In genomic region chr10:132924046-132924952, GRCh38 we compare ENCODE assay signal across 20 cellular contexts. TPM values are rescaled to one million over a fixed set of nuclear protein-coding genes. Genes with fewer than 3 reads are reported as not detected.
A peak's percentile ranks its signal among the peaks of the same experiment; 100 is the strongest.
DNase-seq lines count a peak whose midpoint lies in the region; ATAC-seq and TF ChIP-seq lines count a peak whose summit lies in the region.
"Had no signal": no experiment of that assay in that cellular context is flagged by ENCODE, and none has a peak within 500 bp of the region (broad histone marks: within the 10 kb centered on the region; RNA-seq: fewer than 3 reads in every experiment).

No MANE protein-coding gene starts in this region.

- H3K4me1 ChIP-seq in left ventricle myocardium inferior (no peaks in the 10 kb centered on the region), RWPE2 (ENCODE audit: insufficient read depth, poor library complexity, severe bottlenecking) (no peaks in the 10 kb centered on the region), lower lobe of right lung (no peaks in the 10 kb centered on the region)

- DNase-seq in Right ventricle myocardium superior: peak; percentile 30
- DNase-seq in left ventricle myocardium inferior: no peak
- DNase-seq in CD14-positive monocyte (ENCODE audit: low spot score): peak; percentile 41
- DNase-seq in RWPE2 (ENCODE audit: low spot score): peak; percentile 75
- peak; percentile 42 for DNase-seq in lower lobe of right lung
- no peak for DNase-seq in SKM-1 (lab: John Stamatoyannopoulos, UW; ENCODE audit: unreplicated experiment)
- no peak for DNase-seq in NCI-H187 treated with DMSO at 0.1 percent for 48 hours (lab: John Stamatoyannopoulos, UW)
- no peak for DNase-seq in SKM-1 treated with dmso at 0.1 percent for 144 hours (lab: John Stamatoyannopoulos, UW; ENCODE audit: unreplicated experiment)
- DNase-seq: KG1, MG63, NCI-H1105 treated with DMSO at 0.1 percent for 48 hours, NCI-H146, NCI-H2029, NCI-H446, NCI-H524 treated with DMSO at 0.1 percent for 48 hours, RPMI8226, SIG-M5 had no signal

- H3K27me3 ChIP-seq in left ventricle myocardium inferior (ENCODE audit: low read depth) (peaks cover 30% of the 10 kb centered on the region), RWPE2 (ENCODE audit: insufficient read depth, poor library complexity, severe bottlenecking) (no peaks in the 10 kb centered on the region), lower lobe of right lung (ENCODE audit: low read depth) (peaks cover 6% of the 10 kb centered on the region)
- H3K27me3 ChIP-seq: MG63 had no signal

- H3K27ac Mint-ChIP-seq in CD14-positive monocyte: no peak overlapping the region
- H3K27ac Mint-ChIP-seq: CD4-positive, alpha-beta T cell had no signal

- no peak overlapping the region for H3K4me3 Mint-ChIP-seq in CD14-positive monocyte
- H3K4me3 Mint-ChIP-seq: CD4-positive, alpha-beta T cell had no signal

- ATAC-seq in Right ventricle myocardium superior (ENCODE audit: poor library complexity) (no peak), RWPE2 (ENCODE audit: low read depth) (no peak), lower lobe of right lung (no peak)

- no peaks in the 10 kb centered on the region for H3K9me3 ChIP-seq in left ventricle myocardium inferior (replicated peaks)
- no peaks in the 10 kb centered on the region for H3K9me3 ChIP-seq in RWPE2 (ENCODE audit: severe bottlenecking)
- H3K9me3 ChIP-seq in lower lobe of right lung: no peaks in the 10 kb centered on the region
- H3K9me3 ChIP-seq: BLaER1, MG63 had no signal

- no peak for TF ChIP-seq CTCF in left ventricle myocardium inferior (IDR thresholded peaks at IDR 0.05; ENCODE audit: borderline replicate concordance)
- TF ChIP-seq CTCF in CD14-positive monocyte (IDR thresholded peaks at IDR 0.05): no peak
- no peak for TF ChIP-seq CTCF in RWPE2 (IDR thresholded peaks at IDR 0.05; ENCODE audit: poor library complexity, severe bottlenecking)
- TF ChIP-seq CTCF in lower lobe of right lung (IDR thresholded peaks at IDR 0.05): no peak

- no peaks in the 10 kb centered on the region for H3K9me3 Mint-ChIP-seq in CD14-positive monocyte
- H3K9me3 Mint-ChIP-seq: CD4-positive, alpha-beta T cell had no signal

- H3K4me1 Mint-ChIP-seq in CD14-positive monocyte: no peaks in the 10 kb centered on the region

- H3K36me3 ChIP-seq in left ventricle myocardium inferior: no peaks in the 10 kb centered on the region
- no peaks in the 10 kb centered on the region for H3K36me3 ChIP-seq in RWPE2 (ENCODE audit: low read depth)
- no peaks in the 10 kb centered on the region for H3K36me3 ChIP-seq in lower lobe of right lung
- H3K36me3 ChIP-seq: BLaER1, MG63 had no signal

- intact Hi-C loops in Right ventricle myocardium superior (cut with DNase I): no loop called here
- intact Hi-C loops in left ventricle myocardium inferior (cut with micrococcal nuclease): no loop called here
- intact Hi-C loops in CD14-positive monocyte (cut with micrococcal nuclease): no loop called here
- intact Hi-C loops in lower lobe of right lung (cut with DNase I): no loop called here

- no peak overlapping the region for H3K4me3 ChIP-seq in left ventricle myocardium inferior
- H3K4me3 ChIP-seq in RWPE2 (ENCODE audit: severe bottlenecking): no peak overlapping the region
- H3K4me3 ChIP-seq in lower lobe of right lung: no peak overlapping the region
- H3K4me3 ChIP-seq: BLaER1, MG63, SK-N-MC had no signal

- H3K27me3 Mint-ChIP-seq in CD14-positive monocyte (ENCODE audit: low read depth in 3 of 3): peaks cover 0 to 4% (median 2%) of the 10 kb centered on the region in 3 donors
- H3K27me3 Mint-ChIP-seq: CD4-positive, alpha-beta T cell had no signal

- no peaks in the 10 kb centered on the region for H3K36me3 Mint-ChIP-seq in CD14-positive monocyte

- H3K27ac ChIP-seq in left ventricle myocardium inferior (replicated peaks): no peak overlapping the region
- H3K27ac ChIP-seq in RWPE2 (ENCODE audit: poor library complexity, severe bottlenecking): no peak overlapping the region
- no peak overlapping the region for H3K27ac ChIP-seq in lower lobe of right lung
- H3K27ac ChIP-seq: BLaER1, SK-N-MC had no signal

RNA-seq across cellular contexts. Expression of gene CFAP46, which starts 18.1 kb away (rescaled TPM):
- 1.9 TPM for total RNA-seq in Right ventricle myocardium superior
- total RNA-seq in left ventricle myocardium inferior: 0.99 TPM
- not detected for polyA plus RNA-seq in CD14-positive monocyte
- 9.0 TPM for total RNA-seq in lower lobe of right lung
- total RNA-seq: CD4-positive, alpha-beta T cell had no signal

Comparison
In these comparisons a context has a peak if more than half of its experiments do, and no peak if none do; other contexts are left out.
1. DNase-seq: peak in Right ventricle myocardium superior (single experiment), CD14-positive monocyte (single experiment), RWPE2 (single experiment) and lower lobe of right lung (single experiment); none in left ventricle myocardium inferior (single experiment), SKM-1 (single experiment), NCI-H187 treated with DMSO at 0.1 percent for 48 hours (single experiment) and SKM-1 treated with dmso at 0.1 percent for 144 hours (single experiment).